ENCODE assay signal across 18 cellular contexts in the genomic region with DNA sequence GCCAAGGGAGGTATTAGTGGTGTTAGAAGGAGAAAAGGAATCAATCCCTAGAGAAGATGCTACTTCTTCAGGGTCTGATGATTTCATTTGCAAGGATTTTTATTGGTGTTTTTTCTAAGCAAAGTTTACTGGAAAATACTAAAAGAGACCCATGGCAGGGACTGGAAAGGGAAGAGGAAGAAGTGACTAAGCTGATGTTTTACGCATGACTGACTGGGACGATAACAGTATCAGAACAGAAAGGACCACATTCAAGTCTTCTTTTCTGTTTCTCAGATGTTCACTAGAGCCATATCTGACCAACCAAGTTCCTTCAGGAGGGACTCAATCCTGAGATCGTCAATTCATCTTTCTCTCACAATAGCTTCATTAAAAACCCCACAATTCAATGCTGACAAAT. TPM values are rescaled to one million over a fixed set of nuclear protein-coding genes. Genes with fewer than 3 reads are reported as not detected.
DNase-seq lines count a peak whose midpoint lies in the region; ATAC-seq and TF ChIP-seq lines count a peak whose summit lies in the region.
"Had no signal": no experiment of that assay in that cellular context is flagged by ENCODE, and none has a peak within 500 bp of the region (broad histone marks: within the 10 kb centered on the region; RNA-seq: fewer than 3 reads in every experiment).

No MANE protein-coding gene starts in this region.

- H3K4me3 Mint-ChIP-seq in memory B cell: no peak overlapping the region
- H3K4me3 Mint-ChIP-seq: WTC11 had no signal

- 60 to 69% (median 62%) methylated on average over 3 of the region's 3 CpGs for WGBS in psoas muscle, 3 donors

- intact Hi-C loops in PC-3 (cut with micrococcal nuclease): no loop called here
- intact Hi-C loops in posterior vena cava (cut with DNase I): no loop called here
- intact Hi-C loops in psoas muscle (cut with DNase I): loop anchor here in 1 of 2 donors (10.0 kb wide), 1 partner anchor 87 kb away; no protein-coding TSS in a partner anchor

- TF ChIP-seq CTCF in PC-3 (conservative IDR thresholded peaks at IDR 0.05; ENCODE audit: low read depth, low read length) (no peak), brain microvascular endothelial cell (IDR thresholded peaks at IDR 0.05; ENCODE audit: low read depth, low read length, missing control alignments) (no peak), psoas muscle (IDR thresholded peaks at IDR 0.05) (no peak)

- peak overlapping the region; percentile 9 for H3K27ac Mint-ChIP-seq in memory B cell
- H3K27ac Mint-ChIP-seq: activated T-helper 2 cell treated with anti-CD3 and anti-CD28 coated beads, Interferon-gamma antibody, Interleukin-2, Interleukin-4, amounts not matched to agents 10 μg/mL and 5 μg/mL and 100 μg/mL, durations not matched to agents 14 hours and 24 hours and 36 hours; WTC11 had no signal

- no peaks in the 10 kb centered on the region for H3K9me3 ChIP-seq in PC-3 (ENCODE audit: low read length)
- no peaks in the 10 kb centered on the region for H3K9me3 ChIP-seq in psoas muscle
- H3K9me3 ChIP-seq: gastrocnemius medialis, sigmoid colon had no signal

- H3F3A ChIP-seq in PC-3 (ENCODE audit: low read length, unreplicated experiment): no peaks in the 10 kb centered on the region

- peaks cover 14% of the 10 kb centered on the region for H3K4me1 Mint-ChIP-seq in memory B cell

- H4K20me1 ChIP-seq in PC-3 (ENCODE audit: low read length): no peaks in the 10 kb centered on the region

- ATAC-seq in PC-3 (no peak), memory B cell (ENCODE audit: low read depth) (peak; percentile 55), psoas muscle (no peak)
- ATAC-seq: gastrocnemius medialis, WTC11 had no signal

- no peak overlapping the region for H2AFZ ChIP-seq in PC-3 (ENCODE audit: low read length)

- CTCF ChIA-PET in PC-3 (lab: Charles Lee): no interaction called here

- peaks cover 9% of the 10 kb centered on the region; the same call in 1 of the 2 replicates for H3K27me3 ChIP-seq in PC-3 (ENCODE audit: low read length)
- H3K27me3 ChIP-seq in brain microvascular endothelial cell (replicated peaks): no peaks in the 10 kb centered on the region
- H3K27me3 ChIP-seq in psoas muscle (ENCODE audit: insufficient read depth in 3 of 3, low read length in 2 of 3): no peaks in the 10 kb centered on the region
- H3K27me3 ChIP-seq: gastrocnemius medialis, sigmoid colon had no signal

- no peaks in the 10 kb centered on the region for H3K36me3 Mint-ChIP-seq in memory B cell
- H3K36me3 Mint-ChIP-seq: WTC11 had no signal

- H3K36me3 ChIP-seq in PC-3 (ENCODE audit: low read depth, low read length) (no peaks in the 10 kb centered on the region), brain microvascular endothelial cell (replicated peaks) (no peaks in the 10 kb centered on the region), psoas muscle (ENCODE audit: insufficient read depth in 1 of 2, low read depth in 1 of 2) (no peaks in the 10 kb centered on the region)
- H3K36me3 ChIP-seq: gastrocnemius medialis, left ventricle myocardium inferior, sigmoid colon had no signal

- H3K79me2 ChIP-seq in PC-3 (ENCODE audit: low read length): no peaks in the 10 kb centered on the region

- H3K4me1 ChIP-seq in PC-3 (ENCODE audit: insufficient read depth, low read length) (no peaks in the 10 kb centered on the region), psoas muscle (peaks cover 3% of the 10 kb centered on the region)
- H3K4me1 ChIP-seq: gastrocnemius medialis, sigmoid colon had no signal

- no peaks in the 10 kb centered on the region for H3K27me3 Mint-ChIP-seq in memory B cell

- POLR2A ChIA-PET in PC-3 (lab: Charles Lee; ENCODE audit: unreplicated experiment): no interaction called here

- in situ Hi-C loops in brain microvascular endothelial cell (cut with HindIII; ENCODE audit: low pct_ligation_motif_present, low sequenced_read_pairs): loop anchor here (25.0 kb wide), 1 partner anchor 645 kb away; no protein-coding TSS in a partner anchor

- H3K27ac ChIP-seq in PC-3 (ENCODE audit: low read length): no peak overlapping the region
- peak overlapping the region; percentile 26 for H3K27ac ChIP-seq in brain microvascular endothelial cell
- H3K27ac ChIP-seq in psoas muscle: no peak overlapping the region
- H3K27ac ChIP-seq: gastrocnemius medialis, left ventricle myocardium inferior, RWPE1, sigmoid colon had no signal

- H3K9ac ChIP-seq in PC-3 (ENCODE audit: low read length): no peak overlapping the region

- no peak overlapping the region for H3K4me3 ChIP-seq in PC-3 (ENCODE audit: low read length)
- H3K4me3 ChIP-seq in brain microvascular endothelial cell (ENCODE audit: low read depth, low read length): no peak overlapping the region
- H3K4me3 ChIP-seq in psoas muscle: no peak overlapping the region
- H3K4me3 ChIP-seq: gastrocnemius medialis, left ventricle myocardium inferior, sigmoid colon had no signal

- H3K9me2 ChIP-seq in PC-3 (replicated peaks; ENCODE audit: low read length): no peaks in the 10 kb centered on the region

- H3K4me2 ChIP-seq in PC-3 (ENCODE audit: low read length): no peak overlapping the region

- peaks cover 1% of the 10 kb centered on the region for H3K9me3 Mint-ChIP-seq in memory B cell
- H3K9me3 Mint-ChIP-seq: activated T-helper 2 cell treated with anti-CD3 and anti-CD28 coated beads, Interferon-gamma antibody, Interleukin-2, Interleukin-4, amounts not matched to agents 10 μg/mL and 5 μg/mL and 100 μg/mL, durations not matched to agents 14 hours and 24 hours and 36 hours had no signal

- DNase-seq in GDM1 (lab: John Stamatoyannopoulos, UW) (peak; percentile 15), PC-3 (peak; percentile 21), brain microvascular endothelial cell (peak; percentile 25), memory B cell (ENCODE audit: low spot score in 2 of 2) (no peak), posterior vena cava (ENCODE audit: low spot score) (no peak), psoas muscle (no peak), DMS 273 (lab: John Stamatoyannopoulos, UW; ENCODE audit: unreplicated experiment) (no peak)
- no peak for DNase-seq in activated CD4-positive, alpha-beta T cell treated with anti-CD3 and anti-CD28 coated beads, Interleukin-2, amount 50 U/mL, for 4 hours
- DNase-seq: gastrocnemius medialis; Kasumi-1; left ventricle myocardium inferior; NCI-H1436; nucleus accumbens; stimulated activated CD4-positive, alpha-beta T cell treated with anti-CD3 and anti-CD28 coated beads, Interleukin-1b, Interleukin-23, amount 100 ng/mL, for 48 hours had no signal

- BruUV-seq in PC-3 (replicated peaks; lab: Mats Ljungman, UMichigan): no TSS peak

RNA-seq across cellular contexts. Expression of gene NXT1, which starts 18.6 kb away (rescaled TPM):
- 82.0 and 98.0 TPM in 2 replicates for total RNA-seq in PC-3 (2014; rRNA removed)
- 10 to 100 TPM; 14.6 to 19.1 TPM for total RNA-seq in posterior vena cava
- 10 to 100 TPM in 3 of 4 donors, 1 to 10 TPM in 1; 6.7 to 18.9 (median 11.1) TPM for total RNA-seq in psoas muscle
- polyA plus RNA-seq in psoas muscle: 10 to 100 TPM in 2 of 3 donors, 1 to 10 TPM in 1; 8.9 to 29.9 (median 11.4) TPM

RNA-seq across cellular contexts. Expression of gene GZF1, which starts 30.0 kb away (rescaled TPM):
- total RNA-seq in PC-3 (2014; rRNA removed): 16.0 and 17.9 TPM in 2 replicates
- total RNA-seq in posterior vena cava: 10 to 100 TPM; 16.2 to 17.8 TPM
- 10 to 100 TPM in 3 of 4 donors, 1 to 10 TPM in 1; 9.7 to 20.7 (median 11.9) TPM for total RNA-seq in psoas muscle
- 10 to 100 TPM in 1 of 3 donors, 1 to 10 TPM in 2; 5.3 to 10.5 (median 6.8) TPM for polyA plus RNA-seq in psoas muscle

Comparison
In these comparisons a context has a peak if more than half of its experiments do, and no peak if none do; other contexts are left out.
1. DNase-seq: peak in GDM1 (single experiment), PC-3 (single experiment) and brain microvascular endothelial cell (single experiment); none in memory B cell (0 of 2), posterior vena cava (single experiment), activated CD4-positive, alpha-beta T cell treated with anti-CD3 and anti-CD28 coated beads, Interleukin-2, amount 50 U/mL, for 4 hours (0 of 2), psoas muscle (0 of 2) and DMS 273 (single experiment).